ENCODE assay signal across 16 cellular contexts in the genomic region with DNA sequence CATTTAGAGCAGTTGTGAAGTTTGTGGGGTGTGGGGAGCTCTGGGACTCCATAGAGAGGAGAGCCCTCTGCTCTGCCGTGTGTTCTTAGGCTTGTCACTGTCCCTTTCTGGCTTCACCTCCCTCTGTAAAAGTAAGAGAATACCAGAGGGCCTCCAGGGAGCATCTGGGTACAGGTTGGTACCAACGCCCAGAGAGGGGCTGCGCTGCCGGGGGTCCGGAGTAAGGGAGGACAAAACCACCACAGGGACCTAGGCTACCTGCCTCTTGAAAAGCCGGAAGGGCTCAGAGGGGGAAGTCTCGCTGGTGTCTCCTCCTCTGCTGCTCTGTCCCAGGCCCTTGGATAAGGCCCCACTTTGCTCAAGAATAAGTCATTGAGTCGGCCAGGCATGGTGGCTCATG. TPM values are rescaled to one million over a fixed set of nuclear protein-coding genes. Genes with fewer than 3 reads are reported as not detected.
DNase-seq lines count a peak whose midpoint lies in the region; ATAC-seq and TF ChIP-seq lines count a peak whose summit lies in the region.
"Had no signal": no experiment of that assay in that cellular context is flagged by ENCODE, and none has a peak within 500 bp of the region (broad histone marks: within the 10 kb centered on the region; RNA-seq: fewer than 3 reads in every experiment).

No MANE protein-coding gene starts in this region.

- H3K36me3 Mint-ChIP-seq in glutamatergic neuron (ENCODE audit: unreplicated experiment) = no peaks in the 10 kb centered on the region
- H3K36me3 Mint-ChIP-seq: activated naive CD8-positive, alpha-beta T cell treated with anti-CD3 and anti-CD28 coated beads, Interleukin-2, amount 10 ng/mL, durations not matched to agents 7 days and 5 days had no signal

- TF ChIP-seq EP300 in gastroesophageal sphincter (IDR thresholded peaks at IDR 0.05) = no peak

- no peak for TF ChIP-seq POLR2A in heart left ventricle (IDR thresholded peaks at IDR 0.05)
- TF ChIP-seq POLR2A in gastroesophageal sphincter (IDR thresholded peaks at IDR 0.05) = no peak

- H3K4me3 ChIP-seq in heart left ventricle (no peak overlapping the region), gastroesophageal sphincter (no peak overlapping the region), urinary bladder (ENCODE audit: low read depth, low read length) (no peak overlapping the region)
- H3K4me3 ChIP-seq: MG63 had no signal

- H3K27me3 ChIP-seq in heart left ventricle (no peaks in the 10 kb centered on the region), gastroesophageal sphincter (no peaks in the 10 kb centered on the region)
- H3K27me3 ChIP-seq: MG63 had no signal

- no peak for TF ChIP-seq CTCF in heart left ventricle (IDR thresholded peaks at IDR 0.05)
- no peak for TF ChIP-seq CTCF in gastroesophageal sphincter (IDR thresholded peaks at IDR 0.05)
- no peak for TF ChIP-seq CTCF in glutamatergic neuron (IDR thresholded peaks at IDR 0.05; ENCODE audit: partially characterized antibody, unreplicated experiment)

- intact Hi-C loops in heart left ventricle (cut with DNase I) (loop anchor here in 1 of 10 donors (5.0 kb wide), 1 partner anchor 214 kb away; no protein-coding TSS in a partner anchor), left ventricle myocardium superior (cut with micrococcal nuclease) (no loop called here), posterior vena cava (cut with DNase I) (loop anchor here in 1 of 2 donors (10.0 kb wide), 1 partner anchor 142 kb away; no protein-coding TSS in a partner anchor)

- H3K4me1 ChIP-seq in heart left ventricle (peaks cover 15 to 55% (median 43%) of the 10 kb centered on the region in 12 donors), gastroesophageal sphincter (peaks cover 0 to 52% (median 13%) of the 10 kb centered on the region in 3 donors), urinary bladder (ENCODE audit: insufficient read depth) (no peaks in the 10 kb centered on the region)

- H3K27ac ChIP-seq in heart left ventricle = peak overlapping the region; percentile 71 to 99 (median 94)
- peak overlapping the region; percentile 8 to 97 (median 93) for H3K27ac ChIP-seq in gastroesophageal sphincter
- peak overlapping the region; percentile 87 for H3K27ac ChIP-seq in urinary bladder (ENCODE audit: low read depth)

- peaks cover 11% of the 10 kb centered on the region for H3K4me1 Mint-ChIP-seq in glutamatergic neuron (ENCODE audit: low read depth, unreplicated experiment)
- H3K4me1 Mint-ChIP-seq: activated naive CD8-positive, alpha-beta T cell treated with anti-CD3 and anti-CD28 coated beads, Interleukin-2, amount 10 ng/mL, durations not matched to agents 7 days and 5 days had no signal

- ATAC-seq in heart left ventricle = no peak
- ATAC-seq in left ventricle myocardium superior = no peak
- ATAC-seq in gastroesophageal sphincter = no peak
- no peak for ATAC-seq in GM18511 (IDR thresholded peaks at IDR 0.05; ENCODE audit: unreplicated experiment)

- no peak for DNase-seq in heart left ventricle
- no peak for DNase-seq in left ventricle myocardium superior
- DNase-seq in posterior vena cava (ENCODE audit: low spot score) = peak; percentile 64
- no peak for DNase-seq in germinal center (ENCODE audit: low spot score)
- DNase-seq in glutamatergic neuron = no peak
- DNase-seq: activated naive CD8-positive, alpha-beta T cell treated with anti-CD3 and anti-CD28 coated beads, Interleukin-2, amount 10 ng/mL, durations not matched to agents 7 days and 5 days; hippocampal formation; midbrain; NCI-H345; retina; T-helper 9 cell had no signal

- H3K4me3 Mint-ChIP-seq in glutamatergic neuron (ENCODE audit: unreplicated experiment) = no peak overlapping the region
- H3K4me3 Mint-ChIP-seq: activated naive CD8-positive, alpha-beta T cell treated with anti-CD3 and anti-CD28 coated beads, Interleukin-2, amount 10 ng/mL, durations not matched to agents 7 days and 5 days; dendritic cell treated with granulocyte-macrophage colony-stimulating factor and Interleukin-4, amounts not matched to agents 40 ng/mL and 50 ng/mL, for 4 days had no signal

- no peaks in the 10 kb centered on the region for H3K36me3 ChIP-seq in heart left ventricle
- no peaks in the 10 kb centered on the region for H3K36me3 ChIP-seq in gastroesophageal sphincter
- H3K36me3 ChIP-seq in urinary bladder (ENCODE audit: insufficient read depth) = no peaks in the 10 kb centered on the region
- H3K36me3 ChIP-seq: MG63 had no signal

- peaks cover 2% of the 10 kb centered on the region for H3K27me3 Mint-ChIP-seq in glutamatergic neuron (ENCODE audit: unreplicated experiment)

- WGBS in heart left ventricle, 4 donors = 69 to 85% (median 82%) methylated on average over 3 to 8 of the region's 8 CpGs
- WGBS in gastroesophageal sphincter (ENCODE audit: low coverage in 1 of 2), 2 donors = 81% methylated on average over 6 of the region's 8 CpGs; no CpG with 5 or more reads in 1 of the 2 donors
- WGBS in urinary bladder = 86% methylated on average over 8 of the region's 8 CpGs

- H3K27ac Mint-ChIP-seq in glutamatergic neuron (ENCODE audit: unreplicated experiment) = no peak overlapping the region
- H3K27ac Mint-ChIP-seq: activated naive CD8-positive, alpha-beta T cell treated with anti-CD3 and anti-CD28 coated beads, Interleukin-2, amount 10 ng/mL, durations not matched to agents 7 days and 5 days; dendritic cell treated with granulocyte-macrophage colony-stimulating factor and Interleukin-4, amounts not matched to agents 40 ng/mL and 50 ng/mL, for 4 days had no signal

- H3K9me3 ChIP-seq in heart left ventricle (no peaks in the 10 kb centered on the region), gastroesophageal sphincter (no peaks in the 10 kb centered on the region)
- H3K9me3 ChIP-seq: MG63 had no signal

- H3K9me3 Mint-ChIP-seq in glutamatergic neuron (ENCODE audit: unreplicated experiment) = peaks cover 3% of the 10 kb centered on the region
- H3K9me3 Mint-ChIP-seq: activated naive CD8-positive, alpha-beta T cell treated with anti-CD3 and anti-CD28 coated beads, Interleukin-2, amount 10 ng/mL, durations not matched to agents 7 days and 5 days; dendritic cell treated with granulocyte-macrophage colony-stimulating factor and Interleukin-4, amounts not matched to agents 40 ng/mL and 50 ng/mL, for 4 days had no signal

RNA-seq across cellular contexts. Expression of a gene that starts 3.1 kb away (rescaled TPM):
- total RNA-seq in heart left ventricle (100 to 1,000 TPM; 136 to 697 (median 199) TPM), left ventricle myocardium superior (274 TPM), gastroesophageal sphincter (100 to 1,000 TPM; 152 to 368 (median 248) TPM), posterior vena cava (100 to 1,000 TPM; 110 to 123 TPM), urinary bladder (94.1 TPM), glutamatergic neuron (ENCODE audit: unreplicated experiment) (not detected)
- polyA plus RNA-seq in heart left ventricle (100 to 1,000 TPM; 263 to 354 TPM), urinary bladder (155 TPM)
- total RNA-seq: activated naive CD8-positive, alpha-beta T cell treated with anti-CD3 and anti-CD28 coated beads, Interleukin-2, amount 10 ng/mL, durations not matched to agents 7 days and 5 days had no signal

RNA-seq across cellular contexts. Expression of a gene that starts 44.2 kb away (rescaled TPM):
- total RNA-seq in heart left ventricle (under 1 TPM in 5 of 9 donors, not detected in 4; 0.21 to 0.82 (median 0.30) TPM), left ventricle myocardium superior (0.67 TPM), gastroesophageal sphincter (under 1 TPM in 3 of 4 donors, not detected in 1; 0.23 to 0.82 (median 0.67) TPM), posterior vena cava (not detected), urinary bladder (0.21 TPM), glutamatergic neuron (ENCODE audit: unreplicated experiment) (not detected)
- polyA plus RNA-seq in heart left ventricle (under 1 TPM; 0.24 to 0.50 TPM), urinary bladder (0.09 TPM)
- total RNA-seq: activated naive CD8-positive, alpha-beta T cell treated with anti-CD3 and anti-CD28 coated beads, Interleukin-2, amount 10 ng/mL, durations not matched to agents 7 days and 5 days had no signal

Comparison
In these comparisons a context has a peak if more than half of its experiments do, and no peak if none do; other contexts are left out.
1. RNA of a gene that starts 3.1 kb away (total RNA-seq): 152 to 368 TPM in gastroesophageal sphincter, 274 TPM in left ventricle myocardium superior (single experiment), 136 to 697 TPM in heart left ventricle, 110 to 123 TPM in posterior vena cava and 94.1 TPM in urinary bladder (single experiment); not detected in glutamatergic neuron (single experiment); every median in the first group is over 10 times any median in the second.
2. Peak in every context shown above with its lines, with median percentiles within 50 percentile points of each other: H3K27ac ChIP-seq.